In genomic region chr19:16894080-16894479, GRCh38 we compare ENCODE assay signal across 28 cellular contexts. TPM values are rescaled to one million over a fixed set of nuclear protein-coding genes. Genes with fewer than 3 reads are reported as not detected.
DNase-seq lines count a peak whose midpoint lies in the region; ATAC-seq, FAIRE-seq and TF ChIP-seq lines count a peak whose summit lies in the region.
"Had no signal": no experiment of that assay in that cellular context is flagged by ENCODE, and none has a peak within 500 bp of the region (broad histone marks: within the 10 kb centered on the region; RNA-seq: fewer than 3 reads in every experiment).

No MANE protein-coding gene starts in this region.

- WGBS in pancreas, 2 donors = 77 to 88% methylated on average over 7 of the region's 7 CpGs

- DNase-seq in left ventricle myocardium inferior (no peak), right atrium auricular region (ENCODE audit: low spot score) (no peak), SHP77 (lab: John Stamatoyannopoulos, UW) (peak; percentile 74 to 75), lower lobe of right lung (no peak), uterus (no peak), pancreas (no peak), UCSD-AML1 (lab: John Stamatoyannopoulos, UW; ENCODE audit: unreplicated experiment) (no peak)
- DNase-seq: ACHN; activated CD4-positive, alpha-beta memory T cell treated with anti-CD3 and anti-CD28 coated beads, Interleukin-2, amount 10 ng/mL, durations not matched to agents 7 days and 5 days; activated naive CD4-positive, alpha-beta T cell; Calu3; IMR-90; kidney glomerular epithelial cell; mesendoderm; NCI-H1694 treated with DMSO at 0.1 percent for 48 hours; NCI-H748 treated with DMSO at 0.1 percent for 48 hours; ovary; sigmoid colon; T-helper 17 cell had no signal

- TF ChIP-seq CTCF in left ventricle myocardium inferior (IDR thresholded peaks at IDR 0.05; ENCODE audit: borderline replicate concordance) (no peak), right atrium auricular region (IDR thresholded peaks at IDR 0.05) (no peak), lower lobe of right lung (IDR thresholded peaks at IDR 0.05) (no peak), uterus (IDR thresholded peaks at IDR 0.05) (no peak), pancreas (IDR thresholded peaks at IDR 0.05) (no peak)

- intact Hi-C loops in left ventricle myocardium inferior (cut with micrococcal nuclease) = no loop called here
- intact Hi-C loops in lower lobe of right lung (cut with DNase I) = no loop called here
- intact Hi-C loops in uterus (cut with DNase I; ENCODE audit: low total_unique reads) = loop anchor here (5.0 kb wide), 1 partner anchor 67 kb away; the partner anchor contains the start of gene SIN3B
- intact Hi-C loops in pancreas (cut with DNase I) = no loop called here

- H3K4me3 ChIP-seq in left ventricle myocardium inferior (no peak overlapping the region), right atrium auricular region (no peak overlapping the region), lower lobe of right lung (no peak overlapping the region), uterus (no peak overlapping the region), pancreas (no peak overlapping the region)
- H3K4me3 ChIP-seq: adrenal gland, breast epithelium, ovary, sigmoid colon had no signal

- H3K4me1 ChIP-seq in left ventricle myocardium inferior = peaks cover 46% of the 10 kb centered on the region
- H3K4me1 ChIP-seq in right atrium auricular region = peaks cover 0 to 24% of the 10 kb centered on the region in 2 donors
- H3K4me1 ChIP-seq in lower lobe of right lung = peaks cover 32% of the 10 kb centered on the region
- peaks cover 0 to 7% of the 10 kb centered on the region in 2 donors for H3K4me1 ChIP-seq in uterus
- no peaks in the 10 kb centered on the region for H3K4me1 ChIP-seq in pancreas

- TF ChIP-seq POLR2A in uterus (IDR thresholded peaks at IDR 0.05) = no peak

- H3K9me3 ChIP-seq in left ventricle myocardium inferior (replicated peaks) (no peaks in the 10 kb centered on the region), right atrium auricular region (no peaks in the 10 kb centered on the region), lower lobe of right lung (no peaks in the 10 kb centered on the region), uterus (no peaks in the 10 kb centered on the region), pancreas (no peaks in the 10 kb centered on the region)
- H3K9me3 ChIP-seq: adrenal gland, breast epithelium, ovary, sigmoid colon had no signal

- H3K36me3 ChIP-seq in left ventricle myocardium inferior (no peaks in the 10 kb centered on the region), right atrium auricular region (no peaks in the 10 kb centered on the region), lower lobe of right lung (no peaks in the 10 kb centered on the region), uterus (no peaks in the 10 kb centered on the region), pancreas (no peaks in the 10 kb centered on the region)
- H3K36me3 ChIP-seq: adrenal gland, breast epithelium, ovary, sigmoid colon had no signal

- FAIRE-seq in pancreas (lab: Jason Lieb, UNC) = no peak
- FAIRE-seq: colon, H54 had no signal

- H3K27me3 ChIP-seq in left ventricle myocardium inferior (ENCODE audit: low read depth) (peaks cover 6% of the 10 kb centered on the region), right atrium auricular region (no peaks in the 10 kb centered on the region), lower lobe of right lung (ENCODE audit: low read depth) (no peaks in the 10 kb centered on the region), uterus (no peaks in the 10 kb centered on the region), pancreas (no peaks in the 10 kb centered on the region)
- H3K27me3 ChIP-seq: adrenal gland, breast epithelium, ovary had no signal

- peak overlapping the region; percentile 42 for H3K27ac ChIP-seq in left ventricle myocardium inferior (replicated peaks)
- peak overlapping the region in 1 of 2 donors; percentile 53 for H3K27ac ChIP-seq in right atrium auricular region
- peak overlapping the region; percentile 69 for H3K27ac ChIP-seq in lower lobe of right lung
- peak overlapping the region; percentile 56 to 61 for H3K27ac ChIP-seq in uterus
- no peak overlapping the region for H3K27ac ChIP-seq in pancreas
- H3K27ac ChIP-seq: C4-2B, ovary, sigmoid colon had no signal

- ATAC-seq in lower lobe of right lung (no peak), pancreas (no peak), HG02981 (IDR thresholded peaks at IDR 0.05; ENCODE audit: unreplicated experiment) (no peak)
- ATAC-seq: naive thymus-derived CD8-positive, alpha-beta T cell; T-helper 17 cell; WTC11 had no signal

RNA-seq across cellular contexts. Expression of gene F2RL3, which starts 5.3 kb away (rescaled TPM):
- total RNA-seq in left ventricle myocardium inferior (1.1 TPM), right atrium auricular region (1 to 10 TPM; 5.9 to 6.4 TPM), lower lobe of right lung (22.5 TPM), uterus (10 to 100 TPM in 1 of 4 donors, 1 to 10 TPM in 2, under 1 TPM in 1; 0.07 to 20.0 (median 6.3) TPM), pancreas (1 to 10 TPM in 5 of 6 donors, under 1 TPM in 1; 0.24 to 4.4 (median 1.2) TPM)
- 1 to 10 TPM; 2.4 to 9.0 TPM for polyA plus RNA-seq in pancreas
- total RNA-seq: Calu3; IMR-90; naive thymus-derived CD8-positive, alpha-beta T cell; SK-MEL-5 had no signal

Comparison
In these comparisons a context has a peak if more than half of its experiments do, and no peak if none do; other contexts are left out.
1. DNase-seq: peak in SHP77 (2 of 2); none in left ventricle myocardium inferior (single experiment), right atrium auricular region (single experiment), lower lobe of right lung (single experiment), uterus (0 of 2), pancreas (0 of 6) and UCSD-AML1 (single experiment).
2. H3K27ac ChIP-seq: peak in left ventricle myocardium inferior (single experiment), lower lobe of right lung (single experiment) and uterus (2 of 2); none in pancreas (0 of 4).